ENCODE assay signal across 8 cellular contexts in the genomic region with DNA sequence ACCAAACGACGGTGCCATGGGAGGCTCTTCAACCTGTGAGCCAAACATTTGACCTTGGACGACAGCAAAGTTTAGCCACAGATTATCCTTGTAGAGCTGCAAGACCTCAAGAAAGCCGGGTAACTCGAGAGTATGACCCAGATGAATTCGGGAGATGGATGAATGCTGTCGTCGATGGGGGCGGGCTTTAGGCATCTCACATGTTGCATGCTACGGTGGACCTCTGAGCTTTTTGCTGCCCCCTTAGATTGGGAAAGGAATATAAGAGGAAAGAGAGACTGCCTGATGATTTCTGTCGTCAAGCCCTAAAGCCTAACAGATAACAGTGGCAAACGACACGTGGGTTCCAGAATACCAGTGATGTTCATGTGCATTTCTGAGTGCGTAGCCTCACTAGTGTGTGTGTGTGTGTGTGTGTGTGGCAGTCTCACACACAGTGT. TPM values are rescaled to one million over a fixed set of nuclear protein-coding genes. Genes with fewer than 3 reads are reported as not detected.
DNase-seq lines count a peak whose midpoint lies in the region; ATAC-seq and TF ChIP-seq lines count a peak whose summit lies in the region.

No MANE protein-coding gene starts in this region.

- peak overlapping the region; percentile 79 for H3K27ac ChIP-seq in RWPE1
- no peak overlapping the region for H3K27ac ChIP-seq in endodermal cell (ENCODE audit: low read depth, low read length)

- TF ChIP-seq CTCF in RWPE1 (conservative IDR thresholded peaks at IDR 0.05; ENCODE audit: low read depth) = no peak
- TF ChIP-seq CTCF in endodermal cell (conservative IDR thresholded peaks at IDR 0.05) = no peak
- no peak for TF ChIP-seq CTCF in osteocyte (IDR thresholded peaks at IDR 0.05)

- no peak overlapping the region for H3K27ac Mint-ChIP-seq in activated naive CD4-positive, alpha-beta T cell treated with anti-CD3 and anti-CD28 coated beads for 36 hours
- H3K27ac Mint-ChIP-seq in endodermal cell = peak overlapping the region; percentile 61
- H3K27ac Mint-ChIP-seq in osteocyte (ENCODE audit: unreplicated experiment) = no peak overlapping the region

- H3K4me1 ChIP-seq in endodermal cell (ENCODE audit: control insufficient read depth, insufficient read depth, low read length) = peaks cover 5% of the 10 kb centered on the region

- H3K27me3 Mint-ChIP-seq in activated naive CD4-positive, alpha-beta T cell treated with anti-CD3 and anti-CD28 coated beads for 36 hours (ENCODE audit: low read depth) = peaks cover 7% of the 10 kb centered on the region
- H3K27me3 Mint-ChIP-seq in endodermal cell (ENCODE audit: insufficient read depth) = peaks cover 18% of the 10 kb centered on the region
- H3K27me3 Mint-ChIP-seq in osteocyte (ENCODE audit: unreplicated experiment) = no peaks in the 10 kb centered on the region

- 26 to 41% methylated on average over 8 to 14 of the region's 14 CpGs for WGBS in endodermal cell (ENCODE audit: insufficient coverage in 1 of 2, insufficient read length in 1 of 2), 2 experiments

- intact Hi-C loops in activated naive CD4-positive, alpha-beta T cell treated with anti-CD3 and anti-CD28 coated beads for 36 hours (cut with micrococcal nuclease) = loop anchor here (1.0 to 5.0 kb wide), 6 partner anchors 21 to 880 kb away; partner anchors contain the start of gene DNAJC3

- no peak overlapping the region for H3K9ac ChIP-seq in endodermal cell (ENCODE audit: extremely low read depth, low read length, poor library complexity, severe bottlenecking)

- POLR2A ChIA-PET in RWPE1 (lab: Yijun Ruan, JAX; ENCODE audit: low non-redundant PET) = interaction anchor here (0.6 kb wide), 1 partner anchor 79 kb away, joined by 9 read pairs; no protein-coding TSS in a partner anchor

- peaks cover 15% of the 10 kb centered on the region for H3K36me3 ChIP-seq in endodermal cell (ENCODE audit: control insufficient read depth, insufficient read depth, low read length)

- no peaks in the 10 kb centered on the region for H3K9me3 Mint-ChIP-seq in activated naive CD4-positive, alpha-beta T cell treated with anti-CD3 and anti-CD28 coated beads for 36 hours
- H3K9me3 Mint-ChIP-seq in endodermal cell (peaks cover 21% of the 10 kb centered on the region), osteocyte (ENCODE audit: unreplicated experiment) (no peaks in the 10 kb centered on the region)

- H3K27me3 ChIP-seq in endodermal cell (ENCODE audit: control insufficient read depth, insufficient read depth, low read length, poor library complexity, severe bottlenecking) = peaks cover 10% of the 10 kb centered on the region

- peaks cover 35% of the 10 kb centered on the region for H3K4me1 Mint-ChIP-seq in activated naive CD4-positive, alpha-beta T cell treated with anti-CD3 and anti-CD28 coated beads for 36 hours (ENCODE audit: low read depth)
- H3K4me1 Mint-ChIP-seq in endodermal cell = peaks cover 28% of the 10 kb centered on the region
- peaks cover 25% of the 10 kb centered on the region for H3K4me1 Mint-ChIP-seq in osteocyte (ENCODE audit: unreplicated experiment)

- CTCF ChIA-PET in activated naive CD4-positive, alpha-beta T cell treated with anti-CD3 and anti-CD28 coated beads for 36 hours (lab: Charles Lee) = interaction anchor here (0.8 to 1.8 kb wide), 6 partner anchors 13 to 124 kb away, joined by 3 to 5 read pairs (median 4); no protein-coding TSS in a partner anchor
- CTCF ChIA-PET in RWPE1 (lab: Yijun Ruan, JAX) = interaction anchor here (0.6 to 1.1 kb wide), 3 partner anchors 44 to 113 kb away, joined by 3 to 6 read pairs (median 3); no protein-coding TSS in a partner anchor

- no peaks in the 10 kb centered on the region for H3K36me3 Mint-ChIP-seq in activated naive CD4-positive, alpha-beta T cell treated with anti-CD3 and anti-CD28 coated beads for 36 hours (ENCODE audit: low read depth)
- H3K36me3 Mint-ChIP-seq in endodermal cell (ENCODE audit: low read depth) = peaks cover 65% of the 10 kb centered on the region
- H3K36me3 Mint-ChIP-seq in osteocyte (ENCODE audit: unreplicated experiment) = no peaks in the 10 kb centered on the region

- H3K4me3 ChIP-seq in endodermal cell (ENCODE audit: low read length) = peak overlapping the region; percentile 85

- peaks cover 13% of the 10 kb centered on the region for H3K9me3 ChIP-seq in endodermal cell (ENCODE audit: control insufficient read depth, low read length)

- ATAC-seq in GM18861 (IDR thresholded peaks at IDR 0.05; ENCODE audit: unreplicated experiment) (no peak), HG02840 (IDR thresholded peaks at IDR 0.05; ENCODE audit: low FRiP score, unreplicated experiment) (no peak)

- H3K4me3 Mint-ChIP-seq in activated naive CD4-positive, alpha-beta T cell treated with anti-CD3 and anti-CD28 coated beads for 36 hours = peak overlapping the region; percentile 69
- H3K4me3 Mint-ChIP-seq in endodermal cell (peak overlapping the region; percentile 74), osteocyte (ENCODE audit: unreplicated experiment) (peak overlapping the region; percentile 74)

- no peak for DNase-seq in activated naive CD4-positive, alpha-beta T cell treated with anti-CD3 and anti-CD28 coated beads for 36 hours
- DNase-seq in activated naive CD4-positive, alpha-beta T cell treated with Interleukin-2 at 50 U/mL for 16 hours = no peak
- no peak for DNase-seq in RWPE1 (ENCODE audit: low spot score)
- DNase-seq in endodermal cell = no peak
- no peak for DNase-seq in osteocyte (ENCODE audit: extremely low spot score, unreplicated experiment)
- DNase-seq in NCI-H446 treated with DMSO at 0.1 percent for 48 hours (lab: John Stamatoyannopoulos, UW) = no peak

RNA-seq across cellular contexts. Expression of gene ABCC4, which starts 0.7 kb away (rescaled TPM):
- total RNA-seq in activated naive CD4-positive, alpha-beta T cell treated with anti-CD3 and anti-CD28 coated beads for 36 hours = 1 to 10 TPM; 8.0 to 8.1 TPM
- total RNA-seq in endodermal cell = 100 to 1,000 TPM; 119 to 144 TPM
- 12.1 TPM for polyA plus RNA-seq in endodermal cell (2013, experiment 1 of 2)
- polyA plus RNA-seq in endodermal cell (2013, experiment 2 of 2) = 14.2 TPM
- 4.0 and 4.5 TPM in 2 replicates for total RNA-seq in osteocyte

Comparison
In these comparisons a context has a peak if more than half of its experiments do, and no peak if none do; other contexts are left out.
1. RNA of gene ABCC4, which starts 0.7 kb away (total RNA-seq): 119 to 144 TPM in endodermal cell; 8.0 to 8.1 TPM in activated naive CD4-positive, alpha-beta T cell treated with anti-CD3 and anti-CD28 coated beads for 36 hours and 4.0 to 4.5 TPM in osteocyte; every median in the first group is over 10 times any median in the second.
2. Peak in every context shown above with its lines, with median percentiles within 50 percentile points of each other: H3K4me3 Mint-ChIP-seq.